ENCODE assay signal across 1 cellular context in genomic region chr9:121154782-121155181, GRCh38.
TF ChIP-seq lines count a peak whose summit lies in the region.

No MANE protein-coding gene starts in this region.

TF ChIP-seq in IMR-90, 13 proteins besides CTCF, POLR2A, EP300 and RAD21:
- TF ChIP-seq CEBPB (IDR thresholded peaks at IDR 0.05; ENCODE audit: low read depth, low read length) = no peak
- no peak for TF ChIP-seq MXI1 (IDR thresholded peaks at IDR 0.05; ENCODE audit: borderline replicate concordance, low read depth, low read length)
- TF ChIP-seq MAZ (IDR thresholded peaks at IDR 0.05; ENCODE audit: borderline replicate concordance, low read depth, low read length) = no peak
- no peak for TF ChIP-seq ELK1 (IDR thresholded peaks at IDR 0.05; ENCODE audit: borderline replicate concordance, low read depth, low read length)
- no peak for TF ChIP-seq NFE2L2 (IDR thresholded peaks at IDR 0.05; ENCODE audit: low read depth, low read length)
- TF ChIP-seq SMC3 (IDR thresholded peaks at IDR 0.05; ENCODE audit: low read depth, low read length) = no peak
